1 cellular context compared by ENCODE assay signal in genomic region chr2:238424313-238424700, GRCh38.
TF ChIP-seq lines count a peak whose summit lies in the region.

No MANE protein-coding gene starts in this region.

TF ChIP-seq in H1, 55 proteins besides CTCF, POLR2A, EP300 and RAD21 (continued from another document):
- no peak for TF ChIP-seq ATF3 (IDR thresholded peaks at IDR 0.05; ENCODE audit: insufficient read depth, low read depth, low read length)
- TF ChIP-seq CHD2 (IDR thresholded peaks at IDR 0.05; ENCODE audit: low read length): no peak
- TF ChIP-seq POLR2AphosphoS5 (IDR thresholded peaks at IDR 0.05; ENCODE audit: low read depth, low read length): no peak
- no peak for TF ChIP-seq RXRA (IDR thresholded peaks at IDR 0.05; ENCODE audit: insufficient read depth, low read depth, low read length)
TF ChIP-seq in H1: peak in this region for 0.
